In the genomic region with DNA sequence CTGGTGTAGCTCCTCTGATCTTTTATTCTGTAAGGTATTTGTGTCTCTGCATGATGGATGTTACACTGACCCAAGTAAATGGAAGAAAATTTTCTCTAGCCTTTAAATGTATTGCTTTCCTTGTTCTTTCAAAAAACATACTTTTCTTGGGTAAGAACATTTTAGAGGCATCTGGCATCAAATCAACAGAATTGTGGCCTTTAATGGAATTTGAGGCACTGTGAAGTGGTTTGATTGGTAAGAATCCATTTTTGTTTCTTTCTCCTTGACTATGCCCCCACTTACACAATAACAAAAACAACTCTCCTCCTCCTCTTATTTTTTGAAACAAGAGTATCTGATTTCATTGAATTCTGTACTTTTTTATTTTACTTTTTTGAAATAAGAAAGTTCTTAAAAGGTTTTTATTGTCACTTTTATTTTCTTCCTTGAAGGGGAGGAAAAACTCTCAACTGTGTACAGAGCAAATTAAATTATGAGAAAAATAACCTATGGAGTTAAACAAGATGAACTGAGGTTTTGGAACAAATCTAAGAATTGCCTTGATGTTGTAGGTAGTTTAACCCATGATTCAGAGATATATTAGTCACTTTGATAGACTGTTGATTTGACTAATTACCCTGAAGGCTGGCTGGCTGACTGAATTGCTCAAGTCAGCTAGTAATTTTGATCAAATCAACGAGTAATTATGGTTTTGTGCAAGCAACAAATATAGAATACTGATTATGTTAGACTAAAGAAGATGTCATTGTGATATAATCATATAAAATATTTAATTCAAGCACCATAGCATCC, we compare ENCODE assay signal across 1 cellular context.
TF ChIP-seq lines count a peak whose summit lies in the region.

No MANE protein-coding gene starts in this region.

TF ChIP-seq in HEK293, 187 proteins besides CTCF, POLR2A, EP300 and RAD21:
- TF ChIP-seq, protein P1, sequence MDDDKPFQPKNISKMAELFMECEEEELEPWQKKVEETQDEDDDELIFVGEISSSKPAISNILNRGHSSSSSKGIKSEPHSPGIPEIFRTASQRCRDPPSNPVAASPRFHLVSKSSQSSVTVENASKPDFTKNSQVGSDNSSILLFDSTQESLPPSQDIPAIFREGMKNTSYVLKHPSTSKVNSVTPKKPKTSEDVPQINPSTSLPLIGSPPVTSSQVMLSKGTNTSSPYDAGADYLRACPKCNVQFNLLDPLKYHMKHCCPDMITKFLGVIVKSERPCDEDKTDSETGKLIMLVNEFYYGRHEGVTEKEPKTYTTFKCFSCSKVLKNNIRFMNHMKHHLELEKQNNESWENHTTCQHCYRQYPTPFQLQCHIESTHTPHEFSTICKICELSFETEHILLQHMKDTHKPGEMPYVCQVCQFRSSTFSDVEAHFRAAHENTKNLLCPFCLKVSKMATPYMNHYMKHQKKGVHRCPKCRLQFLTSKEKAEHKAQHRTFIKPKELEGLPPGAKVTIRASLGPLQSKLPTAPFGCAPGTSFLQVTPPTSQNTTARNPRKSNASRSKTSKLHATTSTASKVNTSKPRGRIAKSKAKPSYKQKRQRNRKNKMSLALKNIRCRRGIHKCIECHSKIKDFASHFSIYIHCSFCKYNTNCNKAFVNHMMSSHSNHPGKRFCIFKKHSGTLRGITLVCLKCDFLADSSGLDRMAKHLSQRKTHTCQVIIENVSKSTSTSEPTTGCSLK (tag by site-specific recombination; IDR thresholded peaks at IDR 0.05): no peak
- TF ChIP-seq ZFP3 (tag by site-specific recombination; IDR thresholded peaks at IDR 0.05; ENCODE audit: low read depth) (no peak), ZNF623 (tag by site-specific recombination; IDR thresholded peaks at IDR 0.05) (no peak), ZNF274 (IDR thresholded peaks at IDR 0.05; ENCODE audit: low read length) (no peak), ZNF274 (tag by site-specific recombination; IDR thresholded peaks at IDR 0.05; ENCODE audit: borderline replicate concordance) (no peak)
- TF ChIP-seq, protein P2, sequence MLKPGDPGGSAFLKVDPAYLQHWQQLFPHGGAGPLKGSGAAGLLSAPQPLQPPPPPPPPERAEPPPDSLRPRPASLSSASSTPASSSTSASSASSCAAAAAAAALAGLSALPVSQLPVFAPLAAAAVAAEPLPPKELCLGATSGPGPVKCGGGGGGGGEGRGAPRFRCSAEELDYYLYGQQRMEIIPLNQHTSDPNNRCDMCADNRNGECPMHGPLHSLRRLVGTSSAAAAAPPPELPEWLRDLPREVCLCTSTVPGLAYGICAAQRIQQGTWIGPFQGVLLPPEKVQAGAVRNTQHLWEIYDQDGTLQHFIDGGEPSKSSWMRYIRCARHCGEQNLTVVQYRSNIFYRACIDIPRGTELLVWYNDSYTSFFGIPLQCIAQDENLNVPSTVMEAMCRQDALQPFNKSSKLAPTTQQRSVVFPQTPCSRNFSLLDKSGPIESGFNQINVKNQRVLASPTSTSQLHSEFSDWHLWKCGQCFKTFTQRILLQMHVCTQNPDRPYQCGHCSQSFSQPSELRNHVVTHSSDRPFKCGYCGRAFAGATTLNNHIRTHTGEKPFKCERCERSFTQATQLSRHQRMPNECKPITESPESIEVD (tag by site-specific recombination; IDR thresholded peaks at IDR 0.05): peak; percentile 29; the same call in 1 of the 2 replicates
- TF ChIP-seq, protein P3, sequence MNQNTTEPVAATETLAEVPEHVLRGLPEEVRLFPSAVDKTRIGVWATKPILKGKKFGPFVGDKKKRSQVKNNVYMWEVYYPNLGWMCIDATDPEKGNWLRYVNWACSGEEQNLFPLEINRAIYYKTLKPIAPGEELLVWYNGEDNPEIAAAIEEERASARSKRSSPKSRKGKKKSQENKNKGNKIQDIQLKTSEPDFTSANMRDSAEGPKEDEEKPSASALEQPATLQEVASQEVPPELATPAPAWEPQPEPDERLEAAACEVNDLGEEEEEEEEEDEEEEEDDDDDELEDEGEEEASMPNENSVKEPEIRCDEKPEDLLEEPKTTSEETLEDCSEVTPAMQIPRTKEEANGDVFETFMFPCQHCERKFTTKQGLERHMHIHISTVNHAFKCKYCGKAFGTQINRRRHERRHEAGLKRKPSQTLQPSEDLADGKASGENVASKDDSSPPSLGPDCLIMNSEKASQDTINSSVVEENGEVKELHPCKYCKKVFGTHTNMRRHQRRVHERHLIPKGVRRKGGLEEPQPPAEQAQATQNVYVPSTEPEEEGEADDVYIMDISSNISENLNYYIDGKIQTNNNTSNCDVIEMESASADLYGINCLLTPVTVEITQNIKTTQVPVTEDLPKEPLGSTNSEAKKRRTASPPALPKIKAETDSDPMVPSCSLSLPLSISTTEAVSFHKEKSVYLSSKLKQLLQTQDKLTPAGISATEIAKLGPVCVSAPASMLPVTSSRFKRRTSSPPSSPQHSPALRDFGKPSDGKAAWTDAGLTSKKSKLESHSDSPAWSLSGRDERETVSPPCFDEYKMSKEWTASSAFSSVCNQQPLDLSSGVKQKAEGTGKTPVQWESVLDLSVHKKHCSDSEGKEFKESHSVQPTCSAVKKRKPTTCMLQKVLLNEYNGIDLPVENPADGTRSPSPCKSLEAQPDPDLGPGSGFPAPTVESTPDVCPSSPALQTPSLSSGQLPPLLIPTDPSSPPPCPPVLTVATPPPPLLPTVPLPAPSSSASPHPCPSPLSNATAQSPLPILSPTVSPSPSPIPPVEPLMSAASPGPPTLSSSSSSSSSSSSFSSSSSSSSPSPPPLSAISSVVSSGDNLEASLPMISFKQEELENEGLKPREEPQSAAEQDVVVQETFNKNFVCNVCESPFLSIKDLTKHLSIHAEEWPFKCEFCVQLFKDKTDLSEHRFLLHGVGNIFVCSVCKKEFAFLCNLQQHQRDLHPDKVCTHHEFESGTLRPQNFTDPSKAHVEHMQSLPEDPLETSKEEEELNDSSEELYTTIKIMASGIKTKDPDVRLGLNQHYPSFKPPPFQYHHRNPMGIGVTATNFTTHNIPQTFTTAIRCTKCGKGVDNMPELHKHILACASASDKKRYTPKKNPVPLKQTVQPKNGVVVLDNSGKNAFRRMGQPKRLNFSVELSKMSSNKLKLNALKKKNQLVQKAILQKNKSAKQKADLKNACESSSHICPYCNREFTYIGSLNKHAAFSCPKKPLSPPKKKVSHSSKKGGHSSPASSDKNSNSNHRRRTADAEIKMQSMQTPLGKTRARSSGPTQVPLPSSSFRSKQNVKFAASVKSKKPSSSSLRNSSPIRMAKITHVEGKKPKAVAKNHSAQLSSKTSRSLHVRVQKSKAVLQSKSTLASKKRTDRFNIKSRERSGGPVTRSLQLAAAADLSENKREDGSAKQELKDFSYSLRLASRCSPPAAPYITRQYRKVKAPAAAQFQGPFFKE (tag by site-specific recombination; IDR thresholded peaks at IDR 0.05; ENCODE audit: borderline replicate concordance): no peak
